Comparison of ENCODE assay signal across 18 cellular contexts in genomic region chr3:194931366-194931765, GRCh38.
DNase-seq lines count a peak whose midpoint lies in the region; ATAC-seq and TF ChIP-seq lines count a peak whose summit lies in the region.
"Had no signal": no experiment of that assay in that cellular context is flagged by ENCODE, and none has a peak within 500 bp of the region (broad histone marks: within the 10 kb centered on the region; RNA-seq: fewer than 3 reads in every experiment).

No MANE protein-coding gene starts in this region.

- no peak for ATAC-seq in heart right ventricle
- ATAC-seq: activated T-cell treated with anti-CD3 and anti-CD28 coated beads, Interleukin-2, amount 50 U/mL, for 4 hours; CD8-positive, alpha-beta T cell; stimulated activated memory B cell treated with anti-CD40 and anti-IgM and Interleukin-4, amounts not matched to agents 10 μg/mL and 1 μg/mL and 100 μg/mL, for 72 hours had no signal

- H3K4me3 ChIP-seq in heart right ventricle (no peak overlapping the region), esophagus squamous epithelium (no peak overlapping the region)
- H3K4me3 ChIP-seq: PC-9 had no signal

- POLR2A ChIA-PET in GM10248 (lab: Yijun Ruan, JAX), result no interaction called here

- CTCF ChIA-PET in GM10248 (lab: Yijun Ruan, JAX), result interaction anchor here (1.2 kb wide), 1 partner anchor 15 kb away, joined by 4 read pairs; no protein-coding TSS in a partner anchor

- H3K9me3 Mint-ChIP-seq in nephron progenitor cell, result peaks cover 33% of the 10 kb centered on the region
- H3K9me3 Mint-ChIP-seq: activated CD4-positive, alpha-beta T cell treated with anti-CD3 and anti-CD28 coated beads, Interleukin-2, amount 10 ng/mL, durations not matched to agents 7 days and 5 days; activated naive CD8-positive, alpha-beta T cell treated with anti-CD3 and anti-CD28 coated beads, Interleukin-2, amount 10 ng/mL, durations not matched to agents 7 days and 5 days; activated T-cell treated with anti-CD3 and anti-CD28 coated beads, Interleukin-2, amount 50 U/mL, for 4 hours; CD8-positive, alpha-beta T cell had no signal

- WGBS in heart right ventricle, 2 donors, result 44 to 46% methylated on average over 4 of the region's 4 CpGs
- WGBS in esophagus squamous epithelium, 2 donors, result 76 to 78% methylated on average over 4 of the region's 4 CpGs

- H3K4me1 Mint-ChIP-seq in nephron progenitor cell, result peaks cover 30% of the 10 kb centered on the region
- H3K4me1 Mint-ChIP-seq: activated CD4-positive, alpha-beta T cell treated with anti-CD3 and anti-CD28 coated beads, Interleukin-2, amount 10 ng/mL, durations not matched to agents 7 days and 5 days; activated naive CD8-positive, alpha-beta T cell treated with anti-CD3 and anti-CD28 coated beads, Interleukin-2, amount 10 ng/mL, durations not matched to agents 7 days and 5 days had no signal

- intact Hi-C loops in heart right ventricle (cut with DNase I), result loop anchor here in 3 of 10 donors (5.0 kb wide), 3 partner anchors 49 to 244 kb away; partner anchors contain the start of gene FAM43A (in 1 of the 3)
- intact Hi-C loops in cardiac septum (cut with DNase I), result loop anchor here (2.0 to 5.0 kb wide), 2 partner anchors 51 to 159 kb away; no protein-coding TSS in a partner anchor
- intact Hi-C loops in esophagus squamous epithelium (cut with DNase I), result no loop called here

- H3K27me3 ChIP-seq in heart right ventricle (no peaks in the 10 kb centered on the region), esophagus squamous epithelium (no peaks in the 10 kb centered on the region)

- H3K27ac Mint-ChIP-seq in nephron progenitor cell, result peak overlapping the region; percentile 17
- H3K27ac Mint-ChIP-seq: activated CD4-positive, alpha-beta T cell treated with anti-CD3 and anti-CD28 coated beads, Interleukin-2, amount 10 ng/mL, durations not matched to agents 7 days and 5 days; activated naive CD8-positive, alpha-beta T cell treated with anti-CD3 and anti-CD28 coated beads, Interleukin-2, amount 10 ng/mL, durations not matched to agents 7 days and 5 days; CD8-positive, alpha-beta T cell; stimulated activated memory B cell treated with anti-CD40 and anti-IgM and Interleukin-4, amounts not matched to agents 10 μg/mL and 1 μg/mL and 100 μg/mL, for 72 hours had no signal

- no peak for DNase-seq in heart right ventricle
- no peak for DNase-seq in cardiac septum (ENCODE audit: low spot score)
- no peak for DNase-seq in esophagus squamous epithelium (lab: John Stamatoyannopoulos, UW)
- no peak for DNase-seq in nephron progenitor cell
- no peak for DNase-seq in GM10248 (ENCODE audit: extremely low spot score)
- DNase-seq in epidermal melanocyte (ENCODE audit: insufficient read length, low spot score), result no peak
- DNase-seq in substantia nigra (lab: John Stamatoyannopoulos, UW), result no peak
- no peak for DNase-seq in occipital lobe (lab: John Stamatoyannopoulos, UW)
- DNase-seq: ACHN; activated CD4-positive, alpha-beta T cell treated with anti-CD3 and anti-CD28 coated beads, Interleukin-2, amount 10 ng/mL, durations not matched to agents 7 days and 5 days; activated naive CD8-positive, alpha-beta T cell treated with anti-CD3 and anti-CD28 coated beads, Interleukin-2, amount 10 ng/mL, durations not matched to agents 7 days and 5 days; activated T-cell treated with anti-CD3 and anti-CD28 coated beads, Interleukin-2, amount 50 U/mL, for 4 hours; NCI-H2107; NCI-H69 had no signal

- no peaks in the 10 kb centered on the region for H3K36me3 ChIP-seq in heart right ventricle
- no peaks in the 10 kb centered on the region for H3K36me3 ChIP-seq in esophagus squamous epithelium

- no peak for TF ChIP-seq CTCF in heart right ventricle (IDR thresholded peaks at IDR 0.05)
- TF ChIP-seq CTCF in esophagus squamous epithelium (IDR thresholded peaks at IDR 0.05), result no peak
- TF ChIP-seq CTCF in nephron progenitor cell (IDR thresholded peaks at IDR 0.05), result no peak
- TF ChIP-seq CTCF in GM10248 (IDR thresholded peaks at IDR 0.05; ENCODE audit: control extremely low read depth, extremely low read depth, low read depth, missing control alignments), result no peak

- peaks cover 17% of the 10 kb centered on the region for H3K27me3 Mint-ChIP-seq in nephron progenitor cell (ENCODE audit: low read depth, poor library complexity)

- H3K27ac ChIP-seq in heart right ventricle (peak overlapping the region; percentile 42 to 84 (median 80)), esophagus squamous epithelium (peak overlapping the region in 3 of 4 donors; percentile 56 to 74 (median 65)), substantia nigra (ENCODE audit: low read depth, low read length, poor library complexity, severe bottlenecking) (no peak overlapping the region)

- H3K4me1 ChIP-seq in heart right ventricle, result peaks cover 19 to 63% (median 48%) of the 10 kb centered on the region in 9 donors
- peaks cover 8 to 75% (median 13%) of the 10 kb centered on the region in 3 donors for H3K4me1 ChIP-seq in esophagus squamous epithelium

- no peak overlapping the region for H3K4me3 Mint-ChIP-seq in nephron progenitor cell
- H3K4me3 Mint-ChIP-seq: activated CD4-positive, alpha-beta T cell treated with anti-CD3 and anti-CD28 coated beads, Interleukin-2, amount 10 ng/mL, durations not matched to agents 7 days and 5 days; activated naive CD8-positive, alpha-beta T cell treated with anti-CD3 and anti-CD28 coated beads, Interleukin-2, amount 10 ng/mL, durations not matched to agents 7 days and 5 days; activated T-cell treated with anti-CD3 and anti-CD28 coated beads, Interleukin-2, amount 50 U/mL, for 4 hours; CD8-positive, alpha-beta T cell; IgD-negative memory B cell; stimulated activated memory B cell treated with anti-CD40 and anti-IgM and Interleukin-4, amounts not matched to agents 10 μg/mL and 1 μg/mL and 100 μg/mL, for 72 hours had no signal

- no peak for TF ChIP-seq POLR2A in esophagus squamous epithelium (IDR thresholded peaks at IDR 0.05)

- H3K9me3 ChIP-seq in heart right ventricle (peaks cover 0 to 6% (median 0%) of the 10 kb centered on the region in 11 donors), esophagus squamous epithelium (peaks cover 0 to 4% (median 0%) of the 10 kb centered on the region in 3 donors)

- peaks cover 5% of the 10 kb centered on the region for H3K36me3 Mint-ChIP-seq in nephron progenitor cell (ENCODE audit: low read depth)
- H3K36me3 Mint-ChIP-seq: activated naive CD8-positive, alpha-beta T cell treated with anti-CD3 and anti-CD28 coated beads, Interleukin-2, amount 10 ng/mL, durations not matched to agents 7 days and 5 days; CD8-positive, alpha-beta T cell; stimulated activated memory B cell treated with anti-CD40 and anti-IgM and Interleukin-4, amounts not matched to agents 10 μg/mL and 1 μg/mL and 100 μg/mL, for 72 hours had no signal
